ENCODE assay signal across 2 cellular contexts in the genomic region with DNA sequence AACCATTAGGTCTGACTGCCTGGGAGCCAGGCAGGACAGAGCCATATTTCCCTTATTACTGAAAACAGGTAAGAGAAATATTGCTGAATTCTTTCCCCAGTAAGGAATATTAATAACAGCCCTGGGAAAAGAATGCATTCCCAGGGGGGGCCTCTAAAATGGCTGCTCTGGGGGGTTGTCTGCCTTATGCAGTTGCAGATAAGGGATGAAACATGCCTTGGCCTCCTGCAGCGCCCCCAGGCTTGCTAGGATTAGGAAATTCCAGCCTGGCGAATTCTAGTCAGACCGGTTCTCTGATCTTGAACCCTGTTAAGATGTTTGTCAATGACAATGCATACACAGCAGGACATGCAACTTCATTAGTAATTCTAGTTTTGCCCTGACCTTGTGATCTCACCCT.
A peak's percentile ranks its signal among the peaks of the same experiment; 100 is the strongest.
TF ChIP-seq lines count a peak whose summit lies in the region.
"Not testable (repeated sequence)": the region's sequence is repeated elsewhere in the genome, so short reads cannot be mapped to it uniquely, and the experiment has no call there.

No MANE protein-coding gene starts in this region.

TF ChIP-seq in K562, 482 proteins besides CTCF, POLR2A, EP300 and RAD21:
- peak; percentile 55; the same call in 1 of the 2 replicates for TF ChIP-seq CBX5 (IDR thresholded peaks at IDR 0.05; ENCODE audit: borderline replicate concordance, low read depth)

TF ChIP-seq in HepG2, 621 proteins besides CTCF, POLR2A, EP300 and RAD21:
- not testable (repeated sequence) for TF ChIP-seq NR2F6 (IDR thresholded peaks at IDR 0.05)
- TF ChIP-seq NR2F6 (CRISPR knock-in tag; IDR thresholded peaks at IDR 0.05) (peak; percentile 38), RARA (CRISPR knock-in tag; IDR thresholded peaks at IDR 0.05) (peak; percentile 59; the same call in 1 of the 2 replicates), NR2F2 (IDR thresholded peaks at IDR 0.05; ENCODE audit: borderline replicate concordance, low read depth) (peak; percentile 14; the same call in 1 of the 2 replicates)
- TF ChIP-seq, protein P1, sequence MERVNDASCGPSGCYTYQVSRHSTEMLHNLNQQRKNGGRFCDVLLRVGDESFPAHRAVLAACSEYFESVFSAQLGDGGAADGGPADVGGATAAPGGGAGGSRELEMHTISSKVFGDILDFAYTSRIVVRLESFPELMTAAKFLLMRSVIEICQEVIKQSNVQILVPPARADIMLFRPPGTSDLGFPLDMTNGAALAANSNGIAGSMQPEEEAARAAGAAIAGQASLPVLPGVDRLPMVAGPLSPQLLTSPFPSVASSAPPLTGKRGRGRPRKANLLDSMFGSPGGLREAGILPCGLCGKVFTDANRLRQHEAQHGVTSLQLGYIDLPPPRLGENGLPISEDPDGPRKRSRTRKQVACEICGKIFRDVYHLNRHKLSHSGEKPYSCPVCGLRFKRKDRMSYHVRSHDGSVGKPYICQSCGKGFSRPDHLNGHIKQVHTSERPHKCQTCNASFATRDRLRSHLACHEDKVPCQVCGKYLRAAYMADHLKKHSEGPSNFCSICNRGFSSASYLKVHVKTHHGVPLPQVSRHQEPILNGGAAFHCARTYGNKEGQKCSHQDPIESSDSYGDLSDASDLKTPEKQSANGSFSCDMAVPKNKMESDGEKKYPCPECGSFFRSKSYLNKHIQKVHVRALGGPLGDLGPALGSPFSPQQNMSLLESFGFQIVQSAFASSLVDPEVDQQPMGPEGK (CRISPR knock-in tag; IDR thresholded peaks at IDR 0.05), result 0 out of 2 replicates have a peak, but pooled peaks have one; percentile 15
- TF ChIP-seq, protein P2, sequence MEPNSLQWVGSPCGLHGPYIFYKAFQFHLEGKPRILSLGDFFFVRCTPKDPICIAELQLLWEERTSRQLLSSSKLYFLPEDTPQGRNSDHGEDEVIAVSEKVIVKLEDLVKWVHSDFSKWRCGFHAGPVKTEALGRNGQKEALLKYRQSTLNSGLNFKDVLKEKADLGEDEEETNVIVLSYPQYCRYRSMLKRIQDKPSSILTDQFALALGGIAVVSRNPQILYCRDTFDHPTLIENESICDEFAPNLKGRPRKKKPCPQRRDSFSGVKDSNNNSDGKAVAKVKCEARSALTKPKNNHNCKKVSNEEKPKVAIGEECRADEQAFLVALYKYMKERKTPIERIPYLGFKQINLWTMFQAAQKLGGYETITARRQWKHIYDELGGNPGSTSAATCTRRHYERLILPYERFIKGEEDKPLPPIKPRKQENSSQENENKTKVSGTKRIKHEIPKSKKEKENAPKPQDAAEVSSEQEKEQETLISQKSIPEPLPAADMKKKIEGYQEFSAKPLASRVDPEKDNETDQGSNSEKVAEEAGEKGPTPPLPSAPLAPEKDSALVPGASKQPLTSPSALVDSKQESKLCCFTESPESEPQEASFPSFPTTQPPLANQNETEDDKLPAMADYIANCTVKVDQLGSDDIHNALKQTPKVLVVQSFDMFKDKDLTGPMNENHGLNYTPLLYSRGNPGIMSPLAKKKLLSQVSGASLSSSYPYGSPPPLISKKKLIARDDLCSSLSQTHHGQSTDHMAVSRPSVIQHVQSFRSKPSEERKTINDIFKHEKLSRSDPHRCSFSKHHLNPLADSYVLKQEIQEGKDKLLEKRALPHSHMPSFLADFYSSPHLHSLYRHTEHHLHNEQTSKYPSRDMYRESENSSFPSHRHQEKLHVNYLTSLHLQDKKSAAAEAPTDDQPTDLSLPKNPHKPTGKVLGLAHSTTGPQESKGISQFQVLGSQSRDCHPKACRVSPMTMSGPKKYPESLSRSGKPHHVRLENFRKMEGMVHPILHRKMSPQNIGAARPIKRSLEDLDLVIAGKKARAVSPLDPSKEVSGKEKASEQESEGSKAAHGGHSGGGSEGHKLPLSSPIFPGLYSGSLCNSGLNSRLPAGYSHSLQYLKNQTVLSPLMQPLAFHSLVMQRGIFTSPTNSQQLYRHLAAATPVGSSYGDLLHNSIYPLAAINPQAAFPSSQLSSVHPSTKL (CRISPR knock-in tag; IDR thresholded peaks at IDR 0.05), result peak; percentile 34; the same call in 1 of the 2 replicates
